Comparison of ENCODE assay signal across 12 cellular contexts in genomic region chr4:152399246-152399645, GRCh38.
DNase-seq lines count a peak whose midpoint lies in the region; ATAC-seq and TF ChIP-seq lines count a peak whose summit lies in the region.
"Had no signal": no experiment of that assay in that cellular context is flagged by ENCODE, and none has a peak within 500 bp of the region (broad histone marks: within the 10 kb centered on the region; RNA-seq: fewer than 3 reads in every experiment).

No MANE protein-coding gene starts in this region.

- no peak overlapping the region for H3K27ac Mint-ChIP-seq in CD4-positive, alpha-beta T cell
- H3K27ac Mint-ChIP-seq in activated CD8-positive, alpha-beta T cell treated with anti-CD3 and anti-CD28 coated beads, Interleukin-2, amount 10 ng/mL, durations not matched to agents 7 days and 5 days = no peak overlapping the region

- no peaks in the 10 kb centered on the region for H3K9me3 ChIP-seq in CD4-positive, alpha-beta T cell (ENCODE audit: control insufficient read depth, low read length)
- H3K9me3 ChIP-seq in hepatocyte (ENCODE audit: low read depth) (no peaks in the 10 kb centered on the region), prostate gland (no peaks in the 10 kb centered on the region)
- H3K9me3 ChIP-seq: adrenal gland had no signal

- no peak overlapping the region for H2AFZ ChIP-seq in hepatocyte

- no peak overlapping the region for H3K4me2 ChIP-seq in hepatocyte

- peaks cover 30% of the 10 kb centered on the region for H3K36me3 Mint-ChIP-seq in CD4-positive, alpha-beta T cell (ENCODE audit: low read depth)
- H3K36me3 Mint-ChIP-seq in activated CD8-positive, alpha-beta T cell treated with anti-CD3 and anti-CD28 coated beads, Interleukin-2, amount 10 ng/mL, durations not matched to agents 7 days and 5 days (ENCODE audit: low read depth) = peaks cover 18% of the 10 kb centered on the region

- intact Hi-C loops in CD4-positive, alpha-beta T cell (cut with DNase I, micrococcal nuclease) = no loop called here
- intact Hi-C loops in prostate gland (cut with DNase I) = no loop called here

- no peaks in the 10 kb centered on the region for H3K27me3 ChIP-seq in CD4-positive, alpha-beta T cell (ENCODE audit: control insufficient read depth, insufficient read depth, low read length)
- no peaks in the 10 kb centered on the region for H3K27me3 ChIP-seq in hepatocyte
- no peaks in the 10 kb centered on the region for H3K27me3 ChIP-seq in prostate gland (replicated peaks; ENCODE audit: insufficient read depth)
- H3K27me3 ChIP-seq: adrenal gland had no signal

- H3K4me1 Mint-ChIP-seq in CD4-positive, alpha-beta T cell (ENCODE audit: low read depth) = peaks cover 45% of the 10 kb centered on the region
- H3K4me1 Mint-ChIP-seq in activated CD8-positive, alpha-beta T cell treated with anti-CD3 and anti-CD28 coated beads, Interleukin-2, amount 10 ng/mL, durations not matched to agents 7 days and 5 days (ENCODE audit: low read depth) = peaks cover 30% of the 10 kb centered on the region

- H3K36me3 ChIP-seq in hepatocyte (replicated peaks; ENCODE audit: insufficient read depth, low read depth) = no peaks in the 10 kb centered on the region
- no peaks in the 10 kb centered on the region for H3K36me3 ChIP-seq in prostate gland
- H3K36me3 ChIP-seq: adrenal gland had no signal

- DNase-seq in CD4-positive, alpha-beta T cell = no peak
- peak; percentile 80 to 91 for DNase-seq in Kasumi-1 (lab: John Stamatoyannopoulos, UW)
- no peak for DNase-seq in activated CD8-positive, alpha-beta T cell treated with anti-CD3 and anti-CD28 coated beads, Interleukin-2, amount 10 ng/mL, durations not matched to agents 7 days and 5 days
- DNase-seq in hepatocyte (ENCODE audit: low spot score) = no peak
- DNase-seq in A172 (ENCODE audit: low spot score) = no peak
- no peak for DNase-seq in AG08396 (ENCODE audit: low spot score)
- DNase-seq in prostate gland (ENCODE audit: low spot score) = no peak
- DNase-seq: adrenal gland, NCI-H1105 treated with DMSO at 0.1 percent for 48 hours, substantia nigra had no signal

- ATAC-seq in CD4-positive, alpha-beta T cell (ENCODE audit: poor library complexity) = peak; percentile 56
- ATAC-seq in GM19452 (IDR thresholded peaks at IDR 0.05; ENCODE audit: unreplicated experiment) = peak; percentile 61
- ATAC-seq in activated CD8-positive, alpha-beta T cell treated with anti-CD3 and anti-CD28 coated beads, Interleukin-2, amount 10 ng/mL, durations not matched to agents 7 days and 5 days = peak; percentile 72

- H3K9me3 Mint-ChIP-seq in CD4-positive, alpha-beta T cell = no peaks in the 10 kb centered on the region
- no peaks in the 10 kb centered on the region for H3K9me3 Mint-ChIP-seq in activated CD8-positive, alpha-beta T cell treated with anti-CD3 and anti-CD28 coated beads, Interleukin-2, amount 10 ng/mL, durations not matched to agents 7 days and 5 days (ENCODE audit: insufficient read depth)

- peak overlapping the region; percentile 16 for H3K4me3 Mint-ChIP-seq in CD4-positive, alpha-beta T cell
- no peak overlapping the region for H3K4me3 Mint-ChIP-seq in activated CD8-positive, alpha-beta T cell treated with anti-CD3 and anti-CD28 coated beads, Interleukin-2, amount 10 ng/mL, durations not matched to agents 7 days and 5 days
- H3K4me3 Mint-ChIP-seq: neural crest cell had no signal

- H3K4me1 ChIP-seq in hepatocyte (ENCODE audit: insufficient read depth) (no peaks in the 10 kb centered on the region), prostate gland (replicated peaks) (no peaks in the 10 kb centered on the region)
- H3K4me1 ChIP-seq: adrenal gland had no signal

- POLR2A ChIA-PET in CD4-positive, alpha-beta T cell (lab: Charles Lee) = no interaction called here
- POLR2A ChIA-PET in activated CD8-positive, alpha-beta T cell treated with anti-CD3 and anti-CD28 coated beads, Interleukin-2, amount 10 ng/mL, durations not matched to agents 7 days and 5 days (lab: Charles Lee) = no interaction called here

- no peak overlapping the region for H3K27ac ChIP-seq in CD4-positive, alpha-beta T cell (ENCODE audit: low read depth, low read length)
- H3K27ac ChIP-seq in hepatocyte (no peak overlapping the region), prostate gland (no peak overlapping the region)
- H3K27ac ChIP-seq: adrenal gland had no signal

- no peaks in the 10 kb centered on the region for H4K20me1 ChIP-seq in hepatocyte (ENCODE audit: insufficient read depth, poor library complexity, severe bottlenecking)

- no peaks in the 10 kb centered on the region for H3K27me3 Mint-ChIP-seq in CD4-positive, alpha-beta T cell
- no peaks in the 10 kb centered on the region for H3K27me3 Mint-ChIP-seq in activated CD8-positive, alpha-beta T cell treated with anti-CD3 and anti-CD28 coated beads, Interleukin-2, amount 10 ng/mL, durations not matched to agents 7 days and 5 days (ENCODE audit: low read depth)

- peaks cover 7% of the 10 kb centered on the region for H3K79me2 ChIP-seq in hepatocyte

- CTCF ChIA-PET in CD4-positive, alpha-beta T cell (lab: Charles Lee) = interaction anchor here (1.3 kb wide), 1 partner anchor 14 kb away, joined by 3 read pairs; no protein-coding TSS in a partner anchor
- CTCF ChIA-PET in activated CD8-positive, alpha-beta T cell treated with anti-CD3 and anti-CD28 coated beads, Interleukin-2, amount 10 ng/mL, durations not matched to agents 7 days and 5 days (lab: Charles Lee) = interaction anchor here (1.1 to 2.7 kb wide), 2 partner anchors 10 to 268 kb away, joined by 3 to 12 read pairs; no protein-coding TSS in a partner anchor

- no peak for TF ChIP-seq POLR2A in prostate gland (IDR thresholded peaks at IDR 0.05)

- no peaks in the 10 kb centered on the region for H3K9me2 ChIP-seq in hepatocyte (replicated peaks; ENCODE audit: insufficient read depth)

- H3K4me3 ChIP-seq in hepatocyte (no peak overlapping the region), prostate gland (no peak overlapping the region)
- H3K4me3 ChIP-seq: adrenal gland had no signal

- TF ChIP-seq CTCF in CD4-positive, alpha-beta T cell (IDR thresholded peaks at IDR 0.05) = no peak
- TF ChIP-seq CTCF in hepatocyte (IDR thresholded peaks at IDR 0.05; ENCODE audit: poor library complexity) (no peak), prostate gland (IDR thresholded peaks at IDR 0.05) (no peak)

Comparison
In these comparisons a context has a peak if more than half of its experiments do, and no peak if none do; other contexts are left out.
1. DNase-seq: peak in Kasumi-1 (2 of 2); none in CD4-positive, alpha-beta T cell (0 of 10), activated CD8-positive, alpha-beta T cell treated with anti-CD3 and anti-CD28 coated beads, Interleukin-2, amount 10 ng/mL, durations not matched to agents 7 days and 5 days (single experiment), hepatocyte (single experiment), A172 (single experiment), AG08396 (single experiment) and prostate gland (single experiment).
2. Peak in every context shown above with its lines, with median percentiles within 50 percentile points of each other: ATAC-seq.